1 cellular context compared by ENCODE assay signal in genomic region chr9:137295313-137296213, GRCh38.
TF ChIP-seq lines count a peak whose summit lies in the region.

No MANE protein-coding gene starts in this region.

TF ChIP-seq in SK-N-SH treated with all-trans-retinoic acid at 6 μM for 48 hours, 23 proteins besides CTCF, POLR2A, EP300 and RAD21 (continued from another document):
- TF ChIP-seq, protein P1, sequence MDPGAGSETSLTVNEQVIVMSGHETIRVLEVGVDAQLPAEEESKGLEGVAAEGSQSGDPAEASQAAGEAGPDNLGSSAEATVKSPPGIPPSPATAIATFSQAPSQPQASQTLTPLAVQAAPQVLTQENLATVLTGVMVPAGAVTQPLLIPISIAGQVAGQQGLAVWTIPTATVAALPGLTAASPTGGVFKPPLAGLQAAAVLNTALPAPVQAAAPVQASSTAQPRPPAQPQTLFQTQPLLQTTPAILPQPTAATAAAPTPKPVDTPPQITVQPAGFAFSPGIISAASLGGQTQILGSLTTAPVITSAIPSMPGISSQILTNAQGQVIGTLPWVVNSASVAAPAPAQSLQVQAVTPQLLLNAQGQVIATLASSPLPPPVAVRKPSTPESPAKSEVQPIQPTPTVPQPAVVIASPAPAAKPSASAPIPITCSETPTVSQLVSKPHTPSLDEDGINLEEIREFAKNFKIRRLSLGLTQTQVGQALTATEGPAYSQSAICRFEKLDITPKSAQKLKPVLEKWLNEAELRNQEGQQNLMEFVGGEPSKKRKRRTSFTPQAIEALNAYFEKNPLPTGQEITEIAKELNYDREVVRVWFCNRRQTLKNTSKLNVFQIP (CRISPR knock-in tag; IDR thresholded peaks at IDR 0.05; ENCODE audit: borderline replicate concordance, low read depth): no peak
- TF ChIP-seq ZFP30 (CRISPR knock-in tag; IDR thresholded peaks at IDR 0.05) (no peak), TSHZ2 (CRISPR knock-in tag; IDR thresholded peaks at IDR 0.05) (no peak), OSR1 (CRISPR knock-in tag; IDR thresholded peaks at IDR 0.05) (no peak), BACH2 (CRISPR knock-in tag; IDR thresholded peaks at IDR 0.05; ENCODE audit: borderline replicate concordance) (no peak), RARB (CRISPR knock-in tag; IDR thresholded peaks at IDR 0.05) (no peak), ZNF70 (CRISPR knock-in tag; IDR thresholded peaks at IDR 0.05) (no peak), PPARA (CRISPR knock-in tag; IDR thresholded peaks at IDR 0.05; ENCODE audit: borderline replicate concordance) (no peak), ZC3H10 (CRISPR knock-in tag; IDR thresholded peaks at IDR 0.05) (no peak), CREB5 (CRISPR knock-in tag; IDR thresholded peaks at IDR 0.05; ENCODE audit: low read depth) (no peak), GLIS3 (CRISPR knock-in tag; IDR thresholded peaks at IDR 0.05) (no peak), ZNF8 (CRISPR knock-in tag; IDR thresholded peaks at IDR 0.05) (no peak), PATZ1 (CRISPR knock-in tag; IDR thresholded peaks at IDR 0.05; ENCODE audit: borderline replicate concordance) (no peak), TCF4 (CRISPR knock-in tag; IDR thresholded peaks at IDR 0.05; ENCODE audit: borderline replicate concordance) (no peak), SNAI2 (CRISPR knock-in tag; IDR thresholded peaks at IDR 0.05) (no peak)
